Comparison of ENCODE assay signal across 32 cellular contexts in the genomic region with DNA sequence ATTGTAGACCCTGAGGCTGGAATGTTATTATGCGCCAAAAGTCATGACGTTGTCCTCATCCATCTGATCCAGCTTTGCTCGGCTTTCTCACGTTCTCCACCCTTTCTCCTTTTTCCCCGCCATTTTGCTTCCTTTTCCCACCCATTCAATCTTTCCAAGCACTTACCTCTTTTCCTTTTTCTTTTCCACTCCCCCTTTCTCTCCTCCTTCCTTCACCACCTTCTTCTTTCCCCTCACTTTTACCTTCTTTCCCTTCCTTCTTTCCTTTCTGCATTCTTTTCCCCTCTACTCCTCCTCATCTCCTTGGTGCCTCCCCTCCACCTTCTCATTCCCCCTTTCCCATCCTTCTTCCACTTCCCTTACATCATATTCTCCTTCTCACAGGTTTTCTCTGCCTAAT.
"Had no signal": no experiment of that assay in that cellular context is flagged by ENCODE, and none has a peak within 500 bp of the region (broad histone marks: within the 10 kb centered on the region; RNA-seq: fewer than 3 reads in every experiment).

No MANE protein-coding gene starts in this region.

- H3K27me3 ChIP-seq: ovary, suprapubic skin, testis, tibial artery, transverse colon, upper lobe of right lung, uterus had no signal

- ATAC-seq: naive thymus-derived CD8-positive, alpha-beta T cell; natural killer cell treated with Interleukin-12 subunit alpha and Interleukin-12 subunit beta and Interleukin-15 and Interleukin-18, amount 100 ng/mL, for 72 hours; psoas muscle; right cardiac atrium; sciatic nerve; stimulated activated memory B cell treated with anti-CD40 and anti-IgM and Interleukin-4, amounts not matched to agents 10 μg/mL and 1 μg/mL and 100 μg/mL, for 72 hours; stimulated activated naive CD8-positive, alpha-beta T cell treated with anti-CD3 and anti-CD28 coated beads, Interleukin-15, amount 100 ng/mL, for 72 hours; stimulated activated naive CD8-positive, alpha-beta T cell treated with anti-CD3 and anti-CD28 coated beads, Interleukin-15, Interleukin-2, amounts not matched to agents 100 U/mL and 50 U/mL, for 24 hours; upper lobe of right lung had no signal

- H3K27ac ChIP-seq: ovary, parathyroid adenoma, psoas muscle, skin epidermis, spleen, suprapubic skin, testis, tibial artery, transverse colon, upper lobe of right lung, uterus had no signal

- H3K4me3 ChIP-seq: ovary, psoas muscle, skin epidermis, smooth muscle cell, spleen, suprapubic skin, testis, tibial artery, transverse colon, upper lobe of right lung, uterus had no signal

- DNase-seq: naive thymus-derived CD8-positive, alpha-beta T cell; nephron progenitor cell; occipital lobe; ovary; posterior cingulate gyrus; psoas muscle; right cardiac atrium; spleen; stimulated activated CD4-positive, alpha-beta T cell treated with anti-CD3 and anti-CD28 coated beads, Interleukin-12 subunit alpha, Interleukin-12 subunit beta, amount 100 ng/mL, for 4 hours; stimulated activated CD4-positive, alpha-beta T cell treated with anti-CD3 and anti-CD28 coated beads, Interleukin-1b, Interleukin-23, amount 100 ng/mL, for 48 hours; stimulated activated CD4-positive, alpha-beta T cell treated with anti-CD3 and anti-CD28 coated beads, Interleukin-4, amount 100 ng/mL, for 1 hour; stimulated activated CD4-positive, alpha-beta T cell treated with anti-CD3 and anti-CD28 coated beads, Interleukin-4, amount 100 ng/mL, for 4 hours; stimulated activated CD8-positive, alpha-beta memory T cell treated with anti-CD3 and anti-CD28 coated beads, Interleukin-4, amount 100 ng/mL, for 48 hours; stimulated activated naive CD4-positive, alpha-beta T cell; stimulated activated naive CD8-positive, alpha-beta T cell treated with anti-CD3 and anti-CD28 coated beads, Interleukin-15, amount 100 ng/mL, for 72 hours; stimulated activated naive CD8-positive, alpha-beta T cell treated with anti-CD3 and anti-CD28 coated beads, Interleukin-15, Interleukin-2, amounts not matched to agents 100 U/mL and 50 U/mL, for 24 hours; substantia nigra; testis; tibial artery; transverse colon; upper lobe of right lung; uterus had no signal

- H3K9me3 ChIP-seq: ovary, psoas muscle, spleen, suprapubic skin, testis, tibial artery, transverse colon, upper lobe of right lung, uterus had no signal

- H3K4me3 Mint-ChIP-seq: naive thymus-derived CD8-positive, alpha-beta T cell; natural killer cell treated with Interleukin-12 subunit alpha and Interleukin-12 subunit beta and Interleukin-15 and Interleukin-18, amount 100 ng/mL, for 72 hours; nephron progenitor cell; neural crest cell; stimulated activated memory B cell treated with anti-CD40 and anti-IgM and Interleukin-4, amounts not matched to agents 10 μg/mL and 1 μg/mL and 100 μg/mL, for 72 hours; stimulated activated naive CD8-positive, alpha-beta T cell treated with anti-CD3 and anti-CD28 coated beads, Interleukin-15, amount 100 ng/mL, for 72 hours; type B pancreatic cell had no signal

- H3K9ac ChIP-seq: parathyroid adenoma had no signal

- H3K4me1 ChIP-seq: parathyroid adenoma, psoas muscle, spleen, suprapubic skin, testis, tibial artery, transverse colon, upper lobe of right lung, uterus had no signal

- H3K36me3 Mint-ChIP-seq: naive thymus-derived CD8-positive, alpha-beta T cell; natural killer cell treated with Interleukin-12 subunit alpha and Interleukin-12 subunit beta and Interleukin-15 and Interleukin-18, amount 100 ng/mL, for 72 hours; stimulated activated memory B cell treated with anti-CD40 and anti-IgM and Interleukin-4, amounts not matched to agents 10 μg/mL and 1 μg/mL and 100 μg/mL, for 72 hours; type B pancreatic cell had no signal

- H3K36me3 ChIP-seq: ovary, spleen, suprapubic skin, tibial artery, transverse colon, upper lobe of right lung, uterus had no signal

- H3K4me2 ChIP-seq: smooth muscle cell had no signal

- H3K79me2 ChIP-seq: parathyroid adenoma had no signal

- H2AFZ ChIP-seq: parathyroid adenoma had no signal

- H3K9me3 Mint-ChIP-seq: natural killer cell treated with Interleukin-12 subunit alpha and Interleukin-12 subunit beta and Interleukin-15 and Interleukin-18, amount 100 ng/mL, for 72 hours; stimulated activated naive CD8-positive, alpha-beta T cell treated with anti-CD3 and anti-CD28 coated beads, Interleukin-15, amount 100 ng/mL, for 72 hours; type B pancreatic cell had no signal

- H3K27ac Mint-ChIP-seq: natural killer cell treated with Interleukin-12 subunit alpha and Interleukin-12 subunit beta and Interleukin-15 and Interleukin-18, amount 100 ng/mL, for 72 hours; nephron progenitor cell; progenitor cell of endocrine pancreas; stimulated activated memory B cell treated with anti-CD40 and anti-IgM and Interleukin-4, amounts not matched to agents 10 μg/mL and 1 μg/mL and 100 μg/mL, for 72 hours; stimulated activated naive CD8-positive, alpha-beta T cell treated with anti-CD3 and anti-CD28 coated beads, Interleukin-15, amount 100 ng/mL, for 72 hours; type B pancreatic cell had no signal

- H3K4me1 Mint-ChIP-seq: nephron progenitor cell; neural crest cell; stimulated activated memory B cell treated with anti-CD40 and anti-IgM and Interleukin-4, amounts not matched to agents 10 μg/mL and 1 μg/mL and 100 μg/mL, for 72 hours; stimulated activated naive CD8-positive, alpha-beta T cell treated with anti-CD3 and anti-CD28 coated beads, Interleukin-15, amount 100 ng/mL, for 72 hours had no signal
